Comparison of ENCODE assay signal across 10 cellular contexts in the genomic region with DNA sequence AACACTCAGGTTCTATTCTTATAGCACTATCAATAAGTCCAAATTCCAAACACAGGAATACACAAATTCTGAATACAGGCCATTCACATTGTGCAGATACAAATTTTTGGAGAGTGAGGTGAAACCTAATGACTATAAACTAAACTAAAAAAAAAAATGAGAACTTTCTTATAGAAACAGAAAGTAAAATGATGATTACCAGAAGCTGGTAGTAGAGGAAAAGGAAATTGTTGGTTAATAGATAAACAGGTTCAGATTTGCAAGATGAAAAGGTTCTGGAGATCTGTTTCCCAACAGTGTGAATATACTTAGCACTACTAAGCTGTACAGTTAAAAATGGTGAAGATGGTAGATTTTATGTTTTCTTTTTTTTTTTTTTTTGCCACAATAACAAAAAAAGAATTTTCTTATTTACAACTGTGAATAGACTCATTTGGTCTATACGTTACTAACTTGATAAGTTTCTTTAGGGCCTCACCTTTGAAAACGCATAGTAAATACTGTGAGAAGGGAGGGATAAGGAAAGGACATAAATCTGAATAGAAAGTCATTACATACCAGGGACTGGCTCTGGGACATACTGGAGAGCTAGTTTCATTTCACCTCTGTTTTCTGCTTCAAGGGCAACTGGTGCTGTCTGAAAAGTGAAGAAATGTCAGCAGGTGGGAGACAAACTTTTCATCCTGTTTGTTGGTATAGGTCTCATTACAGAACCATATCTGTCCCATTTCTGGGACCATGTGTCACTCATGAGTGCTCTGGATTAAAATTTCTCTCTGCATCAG. TPM values are rescaled to one million over a fixed set of nuclear protein-coding genes. Genes with fewer than 3 reads are reported as not detected.
A peak's percentile ranks its signal among the peaks of the same experiment; 100 is the strongest.
DNase-seq lines count a peak whose midpoint lies in the region; ATAC-seq and TF ChIP-seq lines count a peak whose summit lies in the region.
"Had no signal": no experiment of that assay in that cellular context is flagged by ENCODE, and none has a peak within 500 bp of the region (broad histone marks: within the 10 kb centered on the region; RNA-seq: fewer than 3 reads in every experiment).

No MANE protein-coding gene starts in this region.

- H3K23ac ChIP-seq in IMR-90 (ENCODE audit: low read depth, low read length), result peak overlapping the region; percentile 42; the same call in 1 of the 2 replicates

- no peaks in the 10 kb centered on the region for H3K9me3 ChIP-seq in IMR-90 (ENCODE audit: control insufficient read depth, insufficient read depth, low read length)
- H3K9me3 ChIP-seq in GM23248 (ENCODE audit: low read depth), result no peaks in the 10 kb centered on the region

- H4K20me1 ChIP-seq in IMR-90 (ENCODE audit: insufficient read depth, low read length) (no peaks in the 10 kb centered on the region), GM23248 (ENCODE audit: insufficient read depth) (no peaks in the 10 kb centered on the region)

- no peak overlapping the region for H3K56ac ChIP-seq in IMR-90 (ENCODE audit: extremely low read depth, insufficient read depth, low read length)

- H3K27ac ChIP-seq in IMR-90 (ENCODE audit: insufficient read depth, low read length) (no peak overlapping the region), GM23248 (no peak overlapping the region)

- H3K9me2 ChIP-seq in GM23248 (ENCODE audit: insufficient read depth), result no peaks in the 10 kb centered on the region

- H3K4me2 ChIP-seq in IMR-90 (ENCODE audit: low read depth, low read length) (no peak overlapping the region), GM23248 (ENCODE audit: unreplicated experiment) (no peak overlapping the region)

- no peak for TF ChIP-seq RAD21 in IMR-90 (IDR thresholded peaks at IDR 0.05; ENCODE audit: low read length)

- peaks cover 14% of the 10 kb centered on the region for H3F3A ChIP-seq in GM23248 (ENCODE audit: insufficient read depth)

- no peak overlapping the region for H4K8ac ChIP-seq in IMR-90 (ENCODE audit: low read depth in 2 of 2, low read length in 2 of 2)

- ATAC-seq in activated CD4-positive, CD25-positive, alpha-beta regulatory T cell treated with anti-CD3 and anti-CD28 coated beads, Interleukin-2, amount 50 U/mL, for 24 hours, result peak; percentile 55 to 58
- ATAC-seq in HG02623 (IDR thresholded peaks at IDR 0.05; ENCODE audit: unreplicated experiment), result peak; percentile 87
- ATAC-seq in IMR-90 (ENCODE audit: low read depth), result no peak

- H3K9ac ChIP-seq in IMR-90 (ENCODE audit: low read depth, low read length), result no peak overlapping the region
- no peak overlapping the region for H3K9ac ChIP-seq in GM23248

- H2AK9ac ChIP-seq in IMR-90 (replicated peaks; ENCODE audit: low read depth, low read length, poor library complexity), result no peak overlapping the region

- H4K91ac ChIP-seq in IMR-90 (ENCODE audit: insufficient read depth, low read depth, low read length), result no peak overlapping the region

- no peak overlapping the region for H3K4ac ChIP-seq in IMR-90 (ENCODE audit: low read depth, low read length)

- H3K4me1 Mint-ChIP-seq in nephron, result peaks cover 10% of the 10 kb centered on the region

- no peak overlapping the region for H2BK120ac ChIP-seq in IMR-90 (ENCODE audit: low read depth, low read length)

- POLR2A ChIA-PET in IMR-90 (lab: Charles Lee; ENCODE audit: unreplicated experiment), result no interaction called here

- H3K27me3 ChIP-seq in IMR-90 (ENCODE audit: control insufficient read depth, insufficient read depth, low read length), result no peaks in the 10 kb centered on the region
- no peaks in the 10 kb centered on the region for H3K27me3 ChIP-seq in GM23248 (replicated peaks; ENCODE audit: insufficient read depth)

- no peaks in the 10 kb centered on the region for H3K27me3 Mint-ChIP-seq in nephron (ENCODE audit: low read depth)

- no peak overlapping the region for H3K18ac ChIP-seq in IMR-90 (ENCODE audit: low read depth, low read length)

- no peaks in the 10 kb centered on the region for H3K9me1 ChIP-seq in IMR-90 (ENCODE audit: insufficient read depth, low read length)

- H2BK20ac ChIP-seq in IMR-90 (ENCODE audit: low read depth, low read length), result no peak overlapping the region

- no peak overlapping the region for H2AK5ac ChIP-seq in IMR-90 (ENCODE audit: low read depth, low read length)

- H3K4me3 Mint-ChIP-seq in nephron, result no peak overlapping the region

- no peak overlapping the region for H2BK15ac ChIP-seq in IMR-90 (ENCODE audit: low read depth, low read length)

- H3K36me3 Mint-ChIP-seq in nephron (ENCODE audit: low read depth), result no peaks in the 10 kb centered on the region

- in situ Hi-C loops in IMR-90 (cut with MboI; ENCODE audit: low sequenced_read_pairs) (loop anchor here (25.0 kb wide), 1 partner anchor 587 kb away; no protein-coding TSS in a partner anchor), GM23248 (cut with MboI) (loop anchor here (10.0 to 25.0 kb wide), 2 partner anchors 145 to 262 kb away; no protein-coding TSS in a partner anchor)

- no peak overlapping the region for H3K4me3 ChIP-seq in IMR-90 (ENCODE audit: insufficient read depth, low read depth, low read length)
- no peak overlapping the region for H3K4me3 ChIP-seq in GM23248

- H3K36me3 ChIP-seq in IMR-90 (ENCODE audit: control insufficient read depth, insufficient read depth, low read length), result peaks cover 19% of the 10 kb centered on the region
- no peaks in the 10 kb centered on the region for H3K36me3 ChIP-seq in GM23248 (ENCODE audit: low read depth)

- no peak overlapping the region for H2BK5ac ChIP-seq in IMR-90 (ENCODE audit: low read depth, low read length, poor library complexity, severe bottlenecking)

- WGBS in IMR-90 (ENCODE audit: extremely low coverage in 2 of 2, insufficient read length in 1 of 2), 2 experiments, result no CpG with 5 or more reads among the region's 2 CpGs
- 86 to 88% methylated on average over 2 of the region's 2 CpGs for WGBS in GM23248 (ENCODE audit: low coverage in 1 of 2, low lambda C conversion rate in 2 of 2, missing lambda C conversion rate in 2 of 2), 2 experiments

- no peak for DNase-seq in activated CD4-positive, CD25-positive, alpha-beta regulatory T cell treated with anti-CD3 and anti-CD28 coated beads, Interleukin-2, amount 50 U/mL, for 72 hours
- DNase-seq in IMR-90, result no peak
- DNase-seq in GM23248, result no peak
- no peak for DNase-seq in ureter (ENCODE audit: low spot score)
- no peak for DNase-seq in DMS79 treated with DMSO at 0.1 percent for 48 hours (lab: John Stamatoyannopoulos, UW)
- DNase-seq: hippocampal formation, posterior cingulate gyrus had no signal

- H3K9me3 Mint-ChIP-seq in nephron, result peaks cover 7% of the 10 kb centered on the region

- H3K79me1 ChIP-seq in IMR-90 (ENCODE audit: low read depth in 1 of 2, low read length in 2 of 2), result 0 out of 4 replicates have a peak, but pooled peaks cover 0 to 3% of the 10 kb centered on the region in 2 experiments

- no peak for TF ChIP-seq POLR2A in IMR-90 (IDR thresholded peaks at IDR 0.05; ENCODE audit: low read depth, low read length)

- no peaks in the 10 kb centered on the region for H3K79me2 ChIP-seq in GM23248 (ENCODE audit: insufficient read depth)

- H4K5ac ChIP-seq in IMR-90 (ENCODE audit: low read depth, low read length), result no peak overlapping the region

- intact Hi-C loops in IMR-90 (cut with micrococcal nuclease), result no loop called here

- TF ChIP-seq CTCF in IMR-90 (conservative IDR thresholded peaks at IDR 0.05; ENCODE audit: low read depth, low read length) (no peak), nephron (IDR thresholded peaks at IDR 0.05; ENCODE audit: unreplicated experiment in 3 of 3) (no peak)

- H3K4me1 ChIP-seq in IMR-90 (ENCODE audit: control insufficient read depth, insufficient read depth, low read length) (no peaks in the 10 kb centered on the region), GM23248 (ENCODE audit: insufficient read depth) (peaks cover 13% of the 10 kb centered on the region)

- H3K27ac Mint-ChIP-seq in nephron, result peak overlapping the region; percentile 49 to 77 (median 63)

- H3K14ac ChIP-seq in IMR-90 (replicated peaks; ENCODE audit: low read depth, low read length), result no peak overlapping the region

- dilution Hi-C loops in IMR-90 (cut with HindIII; ENCODE audit: low sequenced_read_pairs, unreplicated experiment), result no loop called here

- H2AFZ ChIP-seq in IMR-90 (replicated peaks; ENCODE audit: low read length, poor library complexity), result no peak overlapping the region
- no peak overlapping the region for H2AFZ ChIP-seq in GM23248

- CTCF ChIA-PET in IMR-90 (lab: Yijun Ruan, JAX), result interaction anchor here (0.6 to 1.0 kb wide), 2 partner anchors 26 to 105 kb away, joined by 3 to 6 read pairs; no protein-coding TSS in a partner anchor

- BruUV-seq in IMR-90 (replicated peaks; lab: Mats Ljungman, UMichigan), result no TSS peak

TF ChIP-seq in IMR-90, 13 proteins besides CTCF, POLR2A, EP300 and RAD21 (continues in another document):
- TF ChIP-seq CEBPB (IDR thresholded peaks at IDR 0.05; ENCODE audit: low read depth, low read length), result no peak
- TF ChIP-seq RFX5 (IDR thresholded peaks at IDR 0.05; ENCODE audit: low read depth, low read length), result no peak

RNA-seq across cellular contexts. Expression of a gene that starts 14.2 kb away (rescaled TPM):
- total RNA-seq in IMR-90 (2012; rRNA removed) (7.9 and 9.4 TPM in 2 replicates), ureter (2.5 TPM)
- polyA plus RNA-seq in IMR-90 (2012; rRNA removed) (4.0 and 4.1 TPM in 2 replicates), GM23248 (2016; fragmentation: Nextera tagmentation; extraction: Ambion mirVana) (3.7 and 4.6 TPM in 2 replicates)
- 2.5 and 2.9 TPM in 2 replicates for polyA plus RNA-seq in IMR-90 (2012; cell fraction: cytosol; rRNA removed)
- 2.1 and 4.2 TPM in 2 replicates for polyA plus RNA-seq in IMR-90 (2012; cell fraction: nucleus; rRNA removed; ENCODE audit: low replicate concordance)
- total RNA-seq in GM23248 (2014; rRNA removed; shearing (Covaris generic)), result 2.8 and 4.4 TPM in 2 replicates

RNA-seq across cellular contexts. Expression of a gene that starts 35.2 kb away (rescaled TPM):
- total RNA-seq in IMR-90 (2012; rRNA removed) (12.5 and 24.4 TPM in 2 replicates), ureter (48.2 TPM)
- polyA plus RNA-seq in IMR-90 (2012; rRNA removed) (14.2 and 17.7 TPM in 2 replicates), GM23248 (2016; fragmentation: Nextera tagmentation; extraction: Ambion mirVana) (10.8 and 15.0 TPM in 2 replicates)
- 8.4 and 11.4 TPM in 2 replicates for polyA plus RNA-seq in IMR-90 (2012; cell fraction: cytosol; rRNA removed)
- 115 and 175 TPM in 2 replicates for polyA plus RNA-seq in IMR-90 (2012; cell fraction: nucleus; rRNA removed; ENCODE audit: low replicate concordance)
- 27.6 and 43.8 TPM in 2 replicates for total RNA-seq in GM23248 (2014; rRNA removed; shearing (Covaris generic))

RNA-seq across cellular contexts. Expression of a gene that starts 52.4 kb away (rescaled TPM):
- total RNA-seq in IMR-90 (2012; rRNA removed) (60.4 and 87.2 TPM in 2 replicates), ureter (23.8 TPM)
- polyA plus RNA-seq in IMR-90 (2012; rRNA removed) (34.9 and 37.3 TPM in 2 replicates), GM23248 (2016; fragmentation: Nextera tagmentation; extraction: Ambion mirVana) (64.0 and 69.8 TPM in 2 replicates)
- polyA plus RNA-seq in IMR-90 (2012; cell fraction: cytosol; rRNA removed), result 6.9 and 13.7 TPM in 2 replicates
- 1.3 and 17.8 TPM in 2 replicates for polyA plus RNA-seq in IMR-90 (2012; cell fraction: nucleus; rRNA removed; ENCODE audit: low replicate concordance)
- total RNA-seq in GM23248 (2014; rRNA removed; shearing (Covaris generic)), result 21.5 and 22.9 TPM in 2 replicates
